In the genomic region with DNA sequence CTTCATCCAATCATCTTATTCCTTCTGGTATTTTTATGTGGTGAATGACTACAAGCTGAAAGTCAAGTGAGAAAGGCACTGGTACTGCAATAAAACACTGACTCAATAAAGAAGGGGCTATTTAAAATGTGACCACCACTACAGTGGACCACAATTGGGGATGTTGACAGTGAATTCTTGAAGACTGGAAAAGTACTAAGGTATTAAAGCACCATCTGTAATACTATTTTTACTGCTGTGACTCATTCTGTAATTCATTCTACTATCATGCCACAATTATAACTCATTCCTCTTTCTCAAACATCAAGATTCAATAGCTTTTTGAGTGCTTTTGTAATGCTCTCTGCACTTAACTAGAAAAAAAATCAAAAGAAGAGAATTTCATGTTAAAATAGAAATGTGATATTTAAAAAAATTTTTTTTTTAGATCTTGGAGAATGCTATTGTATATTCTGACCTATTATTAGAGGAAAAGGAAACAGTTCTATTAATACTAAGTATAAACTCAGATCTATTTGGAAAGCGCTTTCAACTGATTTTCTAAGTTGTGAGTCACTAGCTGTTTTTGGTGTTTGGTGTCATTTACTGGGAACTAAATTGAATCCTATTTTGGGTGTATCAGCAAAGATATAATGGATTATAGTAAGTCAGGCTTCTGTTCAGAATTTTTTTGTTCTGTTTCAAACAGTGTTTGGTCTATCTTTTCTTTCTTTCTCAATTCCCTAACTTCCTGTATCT, we compare ENCODE assay signal across 9 cellular contexts.
DNase-seq lines count a peak whose midpoint lies in the region; ATAC-seq, FAIRE-seq and TF ChIP-seq lines count a peak whose summit lies in the region.
"Had no signal": no experiment of that assay in that cellular context is flagged by ENCODE, and none has a peak within 500 bp of the region (broad histone marks: within the 10 kb centered on the region; RNA-seq: fewer than 3 reads in every experiment).

No MANE protein-coding gene starts in this region.

- in situ Hi-C loops in HepG2 (cut with HindIII; ENCODE audit: extremely low pct_ligation_motif_present, low pct_unique_long_range_greater_than_20kb), result no loop called here

- intact Hi-C loops in activated CD4-positive, alpha-beta T cell treated with anti-CD3 and anti-CD28 coated beads for 36 hours (cut with DNase I, micrococcal nuclease), result no loop called here
- intact Hi-C loops in HepG2 (cut with micrococcal nuclease; ENCODE audit: unreplicated experiment) (loop anchor here (5.0 kb wide), 2 partner anchors 136 to 216 kb away; no protein-coding TSS in a partner anchor), natural killer cell (cut with micrococcal nuclease) (no loop called here)

- DNase-seq in activated CD4-positive, alpha-beta T cell treated with anti-CD3 and anti-CD28 coated beads for 36 hours, result no peak
- DNase-seq in activated CD4-positive, alpha-beta T cell treated with anti-CD3 and anti-CD28 coated beads, Interleukin-2, amount 50 U/mL, for 48 hours, result no peak
- DNase-seq in astrocyte of the hippocampus (ENCODE audit: low read depth, low spot score) (peak; percentile 65), HepG2 (ENCODE audit: low spot score) (no peak), upper lobe of left lung (no peak), natural killer cell (no peak)
- DNase-seq: NCI-H1417 treated with DMSO at 0.1 percent for 48 hours had no signal

- H3K4me3 ChIP-seq in HepG2 (replicated peaks in 1 of 3; ENCODE audit: insufficient read depth in 1 of 3, low read depth in 2 of 3, low read length in 3 of 3) (no peak overlapping the region), upper lobe of left lung (no peak overlapping the region)

- TF ChIP-seq CTCF in HepG2 (CRISPR knock-in tag; IDR thresholded peaks at IDR 0.05), result no peak
- TF ChIP-seq CTCF in upper lobe of left lung (IDR thresholded peaks at IDR 0.05), result no peak
- no peak for TF ChIP-seq CTCF in natural killer cell (IDR thresholded peaks at IDR 0.05)

- no peak overlapping the region for H3K4me3 Mint-ChIP-seq in activated CD4-positive, alpha-beta T cell treated with anti-CD3 and anti-CD28 coated beads for 36 hours
- H3K4me3 Mint-ChIP-seq in natural killer cell, result no peak overlapping the region

- H3K4me1 ChIP-seq in HepG2 (ENCODE audit: insufficient read depth, low read length) (peaks cover 93% of the 10 kb centered on the region), upper lobe of left lung (peaks cover 69 to 88% (median 78%) of the 10 kb centered on the region in 4 donors)

- H2AFZ ChIP-seq in HepG2 (ENCODE audit: low read length), result no peak overlapping the region

- H3K9ac ChIP-seq in HepG2 (ENCODE audit: insufficient read depth, low read depth, low read length), result no peak overlapping the region

- TF ChIP-seq RAD21 in HepG2 (CRISPR knock-in tag; IDR thresholded peaks at IDR 0.05), result no peak

- BruUV-seq in HepG2 (replicated peaks; lab: Mats Ljungman, UMichigan), result no TSS peak

- FAIRE-seq in HepG2 (lab: Jason Lieb, UNC), result no peak

- H3K79me2 ChIP-seq in HepG2 (ENCODE audit: insufficient read depth, low read length), result no peaks in the 10 kb centered on the region

- no peak overlapping the region for H3K4me2 ChIP-seq in HepG2 (ENCODE audit: low read depth, low read length)

- H3K9me3 ChIP-seq in HepG2 (ENCODE audit: low read length) (no peaks in the 10 kb centered on the region), upper lobe of left lung (no peaks in the 10 kb centered on the region)

- ATAC-seq in activated CD4-positive, alpha-beta T cell treated with anti-CD3 and anti-CD28 coated beads for 36 hours, result peak; percentile 52
- ATAC-seq in HepG2 (no peak), upper lobe of left lung (ENCODE audit: low FRiP score in 2 of 2) (peak in 1 of 2 donors; percentile 63), HG03521 (IDR thresholded peaks at IDR 0.05; ENCODE audit: unreplicated experiment) (no peak), natural killer cell (no peak), HG02678 (IDR thresholded peaks at IDR 0.05; ENCODE audit: unreplicated experiment) (no peak)

- H3K27ac ChIP-seq in HepG2 (ENCODE audit: extremely low read length, insufficient read depth, low read length), result peak overlapping the region; percentile 69
- H3K27ac ChIP-seq in upper lobe of left lung, result peak overlapping the region; percentile 61 to 87 (median 84)

- no peaks in the 10 kb centered on the region for H3K27me3 Mint-ChIP-seq in activated CD4-positive, alpha-beta T cell treated with anti-CD3 and anti-CD28 coated beads for 36 hours
- peaks cover 0 to 4% of the 10 kb centered on the region in 2 donors for H3K27me3 Mint-ChIP-seq in natural killer cell (ENCODE audit: low read depth in 2 of 2)

- H3K9me3 Mint-ChIP-seq in activated CD4-positive, alpha-beta T cell treated with anti-CD3 and anti-CD28 coated beads for 36 hours (ENCODE audit: low read depth), result no peaks in the 10 kb centered on the region
- no peaks in the 10 kb centered on the region for H3K9me3 Mint-ChIP-seq in natural killer cell

- TF ChIP-seq EP300 in HepG2 (IDR thresholded peaks at IDR 0.05; ENCODE audit: low read depth in 2 of 2, low read length in 2 of 2) (no peak), HepG2 (CRISPR knock-in tag; IDR thresholded peaks at IDR 0.05; ENCODE audit: borderline replicate concordance) (no peak), upper lobe of left lung (IDR thresholded peaks at IDR 0.05) (peak in 1 of 4 donors; percentile 73)

- no peaks in the 10 kb centered on the region for H4K20me1 ChIP-seq in HepG2 (ENCODE audit: insufficient read depth, low read length)

- H3K36me3 Mint-ChIP-seq in activated CD4-positive, alpha-beta T cell treated with anti-CD3 and anti-CD28 coated beads for 36 hours (ENCODE audit: low read depth), result no peaks in the 10 kb centered on the region
- no peaks in the 10 kb centered on the region for H3K36me3 Mint-ChIP-seq in natural killer cell

- H3K36me3 ChIP-seq in HepG2 (replicated peaks in 1 of 2; ENCODE audit: control insufficient read depth in 1 of 2, insufficient read depth in 2 of 2, low read length in 2 of 2) (no peaks in the 10 kb centered on the region), upper lobe of left lung (no peaks in the 10 kb centered on the region)

- no peak overlapping the region for H3K27ac Mint-ChIP-seq in activated CD4-positive, alpha-beta T cell treated with anti-CD3 and anti-CD28 coated beads for 36 hours
- H3K27ac Mint-ChIP-seq in natural killer cell, result no peak overlapping the region

- WGBS in HepG2 (ENCODE audit: low lambda C conversion rate), result 91% methylated on average over 1 of the region's 1 CpG
- WGBS in upper lobe of left lung, 2 donors, result 51 to 55% methylated on average over 1 of the region's 1 CpG

- POLR2A ChIA-PET in activated CD4-positive, alpha-beta T cell treated with anti-CD3 and anti-CD28 coated beads for 36 hours (lab: Charles Lee), result interaction anchor here (0.6 kb wide), 1 partner anchor 79 kb away, joined by 3 read pairs; no protein-coding TSS in a partner anchor
- POLR2A ChIA-PET in HepG2 (lab: Yijun Ruan, JAX), result interaction anchor here (1.1 to 2.3 kb wide), 2 partner anchors 41 to 200 kb away, joined by 3 to 10 read pairs; a partner anchor contains a TSS

- no peak for TF ChIP-seq POLR2A in HepG2 (IDR thresholded peaks at IDR 0.05; ENCODE audit: insufficient read depth in 1 of 2, low read depth in 2 of 2, low read length in 2 of 2)
- TF ChIP-seq POLR2A in upper lobe of left lung (IDR thresholded peaks at IDR 0.05), result no peak

- H3K27me3 ChIP-seq in HepG2 (ENCODE audit: control insufficient read depth in 1 of 2, insufficient read depth in 2 of 2, low read length in 2 of 2), result no peaks in the 10 kb centered on the region
- no peaks in the 10 kb centered on the region for H3K27me3 ChIP-seq in upper lobe of left lung

- H3K4me1 Mint-ChIP-seq in activated CD4-positive, alpha-beta T cell treated with anti-CD3 and anti-CD28 coated beads for 36 hours, result peaks cover 29% of the 10 kb centered on the region
- peaks cover 12 to 20% of the 10 kb centered on the region in 2 donors for H3K4me1 Mint-ChIP-seq in natural killer cell

- CTCF ChIA-PET in activated CD4-positive, alpha-beta T cell treated with anti-CD3 and anti-CD28 coated beads for 36 hours (lab: Charles Lee), result interaction anchor here (0.6 to 1.3 kb wide), 4 partner anchors 17 to 261 kb away, joined by 3 to 5 read pairs (median 4); no protein-coding TSS in a partner anchor
- CTCF ChIA-PET in HepG2 (lab: Yijun Ruan, JAX; ENCODE audit: low intra/inter-chr PET ratio, low total read pairs), result no interaction called here

TF ChIP-seq in HepG2, 621 proteins besides CTCF, POLR2A, EP300 and RAD21:
- no peak for TF ChIP-seq PPARG (CRISPR knock-in tag; conservative IDR thresholded peaks at IDR 0.05)
- TF ChIP-seq, protein P1, sequence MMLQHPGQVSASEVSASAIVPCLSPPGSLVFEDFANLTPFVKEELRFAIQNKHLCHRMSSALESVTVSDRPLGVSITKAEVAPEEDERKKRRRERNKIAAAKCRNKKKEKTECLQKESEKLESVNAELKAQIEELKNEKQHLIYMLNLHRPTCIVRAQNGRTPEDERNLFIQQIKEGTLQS (CRISPR knock-in tag; IDR thresholded peaks at IDR 0.05), result no peak
- TF ChIP-seq, protein P2, sequence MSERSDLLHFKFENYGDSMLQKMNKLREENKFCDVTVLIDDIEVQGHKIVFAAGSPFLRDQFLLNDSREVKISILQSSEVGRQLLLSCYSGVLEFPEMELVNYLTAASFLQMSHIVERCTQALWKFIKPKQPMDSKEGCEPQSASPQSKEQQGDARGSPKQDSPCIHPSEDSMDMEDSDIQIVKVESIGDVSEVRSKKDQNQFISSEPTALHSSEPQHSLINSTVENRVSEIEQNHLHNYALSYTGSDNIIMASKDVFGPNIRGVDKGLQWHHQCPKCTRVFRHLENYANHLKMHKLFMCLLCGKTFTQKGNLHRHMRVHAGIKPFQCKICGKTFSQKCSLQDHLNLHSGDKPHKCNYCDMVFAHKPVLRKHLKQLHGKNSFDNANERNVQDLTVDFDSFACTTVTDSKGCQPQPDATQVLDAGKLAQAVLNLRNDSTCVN (CRISPR knock-in tag; IDR thresholded peaks at IDR 0.05; ENCODE audit: borderline replicate concordance), result no peak
- no peak for TF ChIP-seq ZNF10 (CRISPR knock-in tag; IDR thresholded peaks at IDR 0.05; ENCODE audit: borderline replicate concordance, low read depth)
